8 cellular contexts compared by ENCODE assay signal in the genomic region with DNA sequence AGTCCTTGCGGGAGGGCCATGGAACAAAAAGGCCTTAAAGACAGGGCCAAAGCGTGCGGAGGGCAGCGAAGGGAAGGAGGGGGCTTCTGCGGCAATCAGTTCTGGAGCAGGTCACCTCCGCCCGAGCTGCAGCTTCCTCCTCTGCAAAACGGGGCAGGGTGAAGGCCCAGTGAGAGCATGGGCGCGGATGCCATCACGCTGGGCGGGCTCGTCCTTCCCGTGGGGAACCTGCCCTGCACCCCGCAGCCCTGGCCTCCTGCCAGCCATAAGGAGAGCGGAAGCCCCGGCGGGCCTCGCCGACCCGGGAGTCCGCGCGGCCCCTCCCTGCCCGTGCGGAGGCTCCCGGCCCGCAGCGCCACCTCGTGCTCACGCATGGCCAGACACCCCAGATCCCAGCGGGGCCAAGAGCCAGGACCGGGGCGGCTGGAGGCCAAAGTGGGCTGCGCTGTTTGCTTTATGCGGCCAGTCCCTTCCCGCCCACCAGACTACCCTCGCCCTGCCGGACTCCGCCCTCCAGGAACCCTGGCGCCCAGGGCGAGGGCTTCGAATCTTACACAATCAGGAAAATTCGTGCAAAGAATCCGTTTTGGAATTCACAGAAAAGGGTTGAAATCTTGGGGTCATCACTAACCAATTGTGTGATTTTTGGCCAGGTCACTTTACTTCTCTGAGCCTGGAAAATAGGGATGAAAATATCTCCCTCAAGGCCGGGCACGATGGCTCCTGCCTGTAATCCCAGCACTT. TPM values are rescaled to one million over a fixed set of nuclear protein-coding genes. Genes with fewer than 3 reads are reported as not detected.
DNase-seq lines count a peak whose midpoint lies in the region; ATAC-seq and TF ChIP-seq lines count a peak whose summit lies in the region.

No MANE protein-coding gene starts in this region.

- peaks cover 9 to 10% of the 10 kb centered on the region in 2 experiments for H3K4me1 ChIP-seq in neutrophil (ENCODE audit: control insufficient read depth in 1 of 2, insufficient read depth in 1 of 2, low read depth in 1 of 2, low read length in 1 of 2)
- peaks cover 16 to 94% (median 86%) of the 10 kb centered on the region in 5 donors for H3K4me1 ChIP-seq in subcutaneous abdominal adipose tissue (ENCODE audit: control insufficient read depth in 5 of 5, insufficient read depth in 5 of 5, low read length in 5 of 5)

- no peaks in the 10 kb centered on the region for H3K36me3 ChIP-seq in neutrophil
- H3K36me3 ChIP-seq in subcutaneous abdominal adipose tissue (ENCODE audit: control insufficient read depth in 5 of 5, insufficient read depth in 5 of 5, low read length in 5 of 5): peaks cover 0 to 34% (median 29%) of the 10 kb centered on the region in 5 donors

- H3K27ac ChIP-seq in neutrophil: no peak overlapping the region
- peak overlapping the region; percentile 94 for H3K27ac ChIP-seq in subcutaneous abdominal adipose tissue (ENCODE audit: low read depth, low read length)

- H3K27me3 ChIP-seq in neutrophil (peaks cover 51% of the 10 kb centered on the region), subcutaneous abdominal adipose tissue (ENCODE audit: control insufficient read depth in 5 of 5, insufficient read depth in 4 of 5, low read length in 5 of 5) (no peaks in the 10 kb centered on the region)

- H3K9me3 ChIP-seq in neutrophil (no peaks in the 10 kb centered on the region), subcutaneous abdominal adipose tissue (ENCODE audit: control insufficient read depth in 5 of 5, low read length in 5 of 5) (no peaks in the 10 kb centered on the region)

- peak overlapping the region in 3 of 5 donors; percentile 25 to 41 (median 28) for H3K9ac ChIP-seq in subcutaneous abdominal adipose tissue (ENCODE audit: low read length in 5 of 5)

- CTCF ChIA-PET in AG04449 (lab: Yijun Ruan, JAX): interaction anchor here (0.5 to 10.0 kb wide), 27 partner anchors 7 to 353 kb away, joined by 3 to 419 read pairs (median 7); no protein-coding TSS in a partner anchor

- DNase-seq in AG04449 (ENCODE audit: low read depth, low spot score) (no peak), HT-29 (ENCODE audit: low spot score) (peak; percentile 91), RPMI8226 (peak; percentile 91), activated gamma-delta T cell (lab: John Stamatoyannopoulos, UW) (peak; percentile 44), foreskin melanocyte (peak; percentile 48)

- TF ChIP-seq CTCF in AG04449 (IDR thresholded peaks at IDR 0.05; ENCODE audit: insufficient read depth, low read length, missing control alignments) (peak; percentile 92), neutrophil (IDR thresholded peaks at IDR 0.05) (peak; percentile 83)

- H3K4me3 ChIP-seq in AG04449 (ENCODE audit: low read depth, low read length) (peak overlapping the region; percentile 18), neutrophil (ENCODE audit: low read depth in 1 of 2, low read length in 1 of 2) (peak overlapping the region; percentile 48 to 56), subcutaneous abdominal adipose tissue (ENCODE audit: low read depth in 1 of 5, low read length in 5 of 5) (peak overlapping the region in 4 of 5 donors; percentile 42 to 64 (median 54))

- ATAC-seq in GM19035 (IDR thresholded peaks at IDR 0.05; ENCODE audit: unreplicated experiment): peak; percentile 78

- POLR2A ChIA-PET in AG04449 (lab: Yijun Ruan, JAX): no interaction called here

RNA-seq across cellular contexts. Expression of a gene that starts 16.1 kb away (rescaled TPM):
- 107 and 118 TPM in 2 replicates for total RNA-seq in HT-29 (2014; rRNA removed; shearing (Covaris generic))
